14 cellular contexts compared by ENCODE assay signal in genomic region chr6:163345931-163346330, GRCh38.
"Had no signal": no experiment of that assay in that cellular context is flagged by ENCODE, and none has a peak within 500 bp of the region (broad histone marks: within the 10 kb centered on the region; RNA-seq: fewer than 3 reads in every experiment).

No MANE protein-coding gene starts in this region.

- H3K36me3 ChIP-seq: neural progenitor cell, upper lobe of right lung had no signal

- H3K36me3 Mint-ChIP-seq: neural progenitor cell had no signal

- H3K4me1 Mint-ChIP-seq: activated CD4-positive, alpha-beta T cell treated with anti-CD3 and anti-CD28 coated beads, Interleukin-2, amount 10 ng/mL, durations not matched to agents 7 days and 5 days; stimulated activated naive CD8-positive, alpha-beta T cell treated with anti-CD3 and anti-CD28 coated beads, Interleukin-15, amount 100 ng/mL, for 72 hours had no signal

- DNase-seq: activated CD4-positive, alpha-beta T cell treated with anti-CD3 and anti-CD28 coated beads, Interleukin-2, amount 10 ng/mL, durations not matched to agents 7 days and 5 days; activated CD8-positive, alpha-beta T cell treated with anti-CD3 and anti-CD28 coated beads, Interleukin-2, amount 10 ng/mL, durations not matched to agents 7 days and 5 days; activated naive CD4-positive, alpha-beta T cell treated with anti-CD3 and anti-CD28 coated beads for 36 hours; activated T-cell treated with anti-CD3 and anti-CD28 coated beads, Interleukin-2, amount 50 U/mL, for 4 hours; cerebellar nuclear complex; effector CD8-positive, alpha-beta T cell; small intestine; stimulated activated CD4-positive, alpha-beta T cell treated with anti-CD3 and anti-CD28 coated beads, Interleukin-4, amount 100 ng/mL, for 1 hour; stimulated activated naive CD8-positive, alpha-beta T cell treated with anti-CD3 and anti-CD28 coated beads, Interleukin-15, amount 100 ng/mL, for 72 hours; testis; upper lobe of right lung had no signal

- H3K9me3 Mint-ChIP-seq: activated CD4-positive, alpha-beta T cell treated with anti-CD3 and anti-CD28 coated beads, Interleukin-2, amount 10 ng/mL, durations not matched to agents 7 days and 5 days; activated naive CD4-positive, alpha-beta T cell treated with anti-CD3 and anti-CD28 coated beads for 36 hours; activated T-cell treated with anti-CD3 and anti-CD28 coated beads, Interleukin-2, amount 50 U/mL, for 4 hours; neural progenitor cell; stimulated activated naive CD8-positive, alpha-beta T cell treated with anti-CD3 and anti-CD28 coated beads, Interleukin-15, amount 100 ng/mL, for 72 hours; T-helper 1 cell treated with Interleukin-12 subunit alpha and Interleukin-12 subunit beta and Interleukin-4 antibody, amounts not matched to agents 30 μg/mL and 1 μg/mL, for 36 hours had no signal

- H2AFZ ChIP-seq: neural progenitor cell, parathyroid adenoma had no signal

- H3K4me2 ChIP-seq: neural progenitor cell had no signal

- H3K4me1 ChIP-seq: parathyroid adenoma, upper lobe of right lung had no signal

- H3K4me3 Mint-ChIP-seq: activated CD4-positive, alpha-beta T cell treated with anti-CD3 and anti-CD28 coated beads, Interleukin-2, amount 10 ng/mL, durations not matched to agents 7 days and 5 days; activated CD8-positive, alpha-beta T cell treated with anti-CD3 and anti-CD28 coated beads, Interleukin-2, amount 10 ng/mL, durations not matched to agents 7 days and 5 days; activated naive CD4-positive, alpha-beta T cell treated with anti-CD3 and anti-CD28 coated beads for 36 hours; activated T-cell treated with anti-CD3 and anti-CD28 coated beads, Interleukin-2, amount 50 U/mL, for 4 hours; neural progenitor cell; stimulated activated naive CD8-positive, alpha-beta T cell treated with anti-CD3 and anti-CD28 coated beads, Interleukin-15, amount 100 ng/mL, for 72 hours; T-helper 1 cell treated with Interleukin-12 subunit alpha and Interleukin-12 subunit beta and Interleukin-4 antibody, amounts not matched to agents 30 μg/mL and 1 μg/mL, for 36 hours had no signal

- H3K9me3 ChIP-seq: testis, upper lobe of right lung had no signal

- H3K27me3 Mint-ChIP-seq: activated CD4-positive, alpha-beta T cell treated with anti-CD3 and anti-CD28 coated beads, Interleukin-2, amount 10 ng/mL, durations not matched to agents 7 days and 5 days; stimulated activated naive CD8-positive, alpha-beta T cell treated with anti-CD3 and anti-CD28 coated beads, Interleukin-15, amount 100 ng/mL, for 72 hours had no signal

- H3K4me3 ChIP-seq: neural progenitor cell, testis, upper lobe of right lung had no signal

- H3K27ac ChIP-seq: neural progenitor cell, parathyroid adenoma, testis, upper lobe of right lung had no signal

- H3K27ac Mint-ChIP-seq: activated CD4-positive, alpha-beta T cell treated with anti-CD3 and anti-CD28 coated beads, Interleukin-2, amount 10 ng/mL, durations not matched to agents 7 days and 5 days; activated CD8-positive, alpha-beta T cell treated with anti-CD3 and anti-CD28 coated beads, Interleukin-2, amount 10 ng/mL, durations not matched to agents 7 days and 5 days; activated naive CD4-positive, alpha-beta T cell treated with anti-CD3 and anti-CD28 coated beads for 36 hours; stimulated activated naive CD8-positive, alpha-beta T cell treated with anti-CD3 and anti-CD28 coated beads, Interleukin-15, amount 100 ng/mL, for 72 hours; T-helper 1 cell treated with Interleukin-12 subunit alpha and Interleukin-12 subunit beta and Interleukin-4 antibody, amounts not matched to agents 30 μg/mL and 1 μg/mL, for 36 hours had no signal

- H3K9ac ChIP-seq: neural progenitor cell, parathyroid adenoma had no signal

- H3K27me3 ChIP-seq: neural progenitor cell, testis, upper lobe of right lung had no signal

- FAIRE-seq: small intestine had no signal

- H3K79me2 ChIP-seq: parathyroid adenoma had no signal
